Comparison of ENCODE assay signal across 25 cellular contexts in the genomic region with DNA sequence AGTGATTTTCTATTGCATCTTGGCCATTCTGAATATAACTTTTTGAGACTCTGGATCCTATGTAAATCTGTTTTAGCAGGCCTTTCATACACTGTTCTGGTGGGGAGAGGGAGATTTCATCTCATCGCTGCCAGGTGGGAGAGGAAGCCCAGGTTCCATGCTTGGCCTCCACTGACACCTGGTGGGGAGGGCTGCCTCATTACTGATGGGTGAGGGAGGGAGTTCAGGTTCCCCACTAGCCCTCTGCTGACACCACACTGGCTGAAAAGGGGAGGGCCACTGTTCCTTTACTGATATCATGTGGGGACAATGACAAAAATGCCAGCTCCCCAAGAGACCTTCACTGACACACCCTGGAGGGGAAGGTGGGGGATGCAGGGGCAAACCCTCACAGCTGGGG. TPM values are rescaled to one million over a fixed set of nuclear protein-coding genes. Genes with fewer than 3 reads are reported as not detected.
DNase-seq lines count a peak whose midpoint lies in the region; ATAC-seq, FAIRE-seq and TF ChIP-seq lines count a peak whose summit lies in the region.
"Had no signal": no experiment of that assay in that cellular context is flagged by ENCODE, and none has a peak within 500 bp of the region (broad histone marks: within the 10 kb centered on the region; RNA-seq: fewer than 3 reads in every experiment).

No MANE protein-coding gene starts in this region.

- H3K27me3 Mint-ChIP-seq in H9 (ENCODE audit: low read depth) = no peaks in the 10 kb centered on the region

- peak overlapping the region in 1 of 3 experiments; percentile 71; a peak in 2 of 7 replicates for H3K27ac Mint-ChIP-seq in H9

- H3K14ac ChIP-seq in H9 (ENCODE audit: insufficient read depth, low read length) = peak overlapping the region; percentile 16; the same call in 1 of the 2 replicates

- no peak overlapping the region for H2AFZ ChIP-seq in H9 (ENCODE audit: low read length)
- no peak overlapping the region for H2AFZ ChIP-seq in HepG2 (ENCODE audit: low read length)

- peaks cover 52 to 62% of the 10 kb centered on the region in 2 experiments for H3K4me1 Mint-ChIP-seq in H9
- H3K4me1 Mint-ChIP-seq: CD4-positive, CD25-positive, alpha-beta regulatory T cell had no signal

- intact Hi-C loops in HepG2 (cut with micrococcal nuclease; ENCODE audit: unreplicated experiment) = no loop called here

- no peak for TF ChIP-seq POLR2A in HepG2 (IDR thresholded peaks at IDR 0.05; ENCODE audit: insufficient read depth in 1 of 2, low read depth in 2 of 2, low read length in 2 of 2)

- peaks cover 18% of the 10 kb centered on the region; the same call in 1 of the 2 replicates for H3K4me1 ChIP-seq in H9 (ENCODE audit: insufficient read depth, low read length)
- H3K4me1 ChIP-seq in HepG2 (ENCODE audit: insufficient read depth, low read length) = peaks cover 5% of the 10 kb centered on the region; the same call in 1 of the 2 replicates
- H3K4me1 ChIP-seq: BE2C had no signal

- H4K20me1 ChIP-seq in H9 (ENCODE audit: control insufficient read depth, insufficient read depth, insufficient read length) (no peaks in the 10 kb centered on the region), HepG2 (ENCODE audit: insufficient read depth, low read length) (no peaks in the 10 kb centered on the region)

- H2BK15ac ChIP-seq in H9 (ENCODE audit: low read depth, low read length) = no peak overlapping the region

- no CpG with 5 or more reads among the region's 1 CpG for WGBS in H9 (ENCODE audit: extremely low coverage, insufficient read length, low lambda C conversion rate)
- WGBS in HepG2 (ENCODE audit: low lambda C conversion rate) = 86% methylated on average over 1 of the region's 1 CpG

- peaks cover 0 to 7% (median 2%) of the 10 kb centered on the region in 3 experiments; a peak in 4 of 7 replicates for H3K36me3 Mint-ChIP-seq in H9 (ENCODE audit: insufficient read depth in 1 of 3, low read depth in 3 of 3)
- H3K36me3 Mint-ChIP-seq: CD4-positive, CD25-positive, alpha-beta regulatory T cell had no signal

- no peaks in the 10 kb centered on the region for H3K23me2 ChIP-seq in H9 (ENCODE audit: insufficient read length, low read depth, low read length, poor library complexity, severe bottlenecking)

- BruUV-seq in HepG2 (replicated peaks; lab: Mats Ljungman, UMichigan) = no TSS peak

- H2BK12ac ChIP-seq in H9 (ENCODE audit: insufficient read length, low read depth, low read length) = no peak overlapping the region

- no peak overlapping the region for H3K27ac ChIP-seq in H9 (ENCODE audit: insufficient read length, low read depth, low read length)
- no peak overlapping the region for H3K27ac ChIP-seq in WERI-Rb-1
- no peak overlapping the region for H3K27ac ChIP-seq in HepG2 (ENCODE audit: extremely low read length, insufficient read depth, low read length)

- H2BK120ac ChIP-seq in H9 (ENCODE audit: low read depth, low read length, poor library complexity, severe bottlenecking) = no peak overlapping the region

- no peak overlapping the region for H3K9ac ChIP-seq in H9 (ENCODE audit: extremely low read depth, insufficient read length, low read length)
- no peak overlapping the region for H3K9ac ChIP-seq in HepG2 (ENCODE audit: insufficient read depth, low read depth, low read length)
- H3K9ac ChIP-seq: SK-N-SH had no signal

- no peak overlapping the region for H3T11ph ChIP-seq in H9 (ENCODE audit: low read length)

- H3K4me3 ChIP-seq in WERI-Rb-1 (ENCODE audit: low read depth, low read length) (no peak overlapping the region), HepG2 (replicated peaks in 1 of 3; ENCODE audit: insufficient read depth in 1 of 3, low read depth in 2 of 3, low read length in 3 of 3) (no peak overlapping the region)

- no peak overlapping the region for H4K91ac ChIP-seq in H9 (ENCODE audit: insufficient read length, low read depth, low read length)

- no peaks in the 10 kb centered on the region; the same call in 1 of the 2 replicates for H3K27me3 ChIP-seq in H9 (ENCODE audit: insufficient read depth, low read length)
- H3K27me3 ChIP-seq in WERI-Rb-1 (ENCODE audit: insufficient read depth, low read depth, severe bottlenecking) = no peaks in the 10 kb centered on the region
- H3K27me3 ChIP-seq in HepG2 (ENCODE audit: control insufficient read depth in 1 of 2, insufficient read depth in 2 of 2, low read length in 2 of 2) = peaks cover 0 to 33% of the 10 kb centered on the region in 2 experiments; a peak in 3 of 5 replicates

- CTCF ChIA-PET in HepG2 (lab: Yijun Ruan, JAX; ENCODE audit: low intra/inter-chr PET ratio, low total read pairs) = no interaction called here

- no peak overlapping the region for H2BK5ac ChIP-seq in H9 (ENCODE audit: insufficient read length, low read length)

- no peak overlapping the region for H3K56ac ChIP-seq in H9 (ENCODE audit: insufficient read length, low read depth, low read length)

- H3K23ac ChIP-seq in H9 (ENCODE audit: insufficient read length, low read depth, low read length) = no peak overlapping the region

- no peak overlapping the region for H2BK20ac ChIP-seq in H9 (ENCODE audit: low read depth, low read length, poor library complexity, severe bottlenecking)

- H4K5ac ChIP-seq in H9 (ENCODE audit: insufficient read length, low read depth, low read length) = no peak overlapping the region

- no peak overlapping the region for H3K18ac ChIP-seq in H9 (ENCODE audit: insufficient read length, low read depth, low read length)

- H3K4me2 ChIP-seq in H9 (ENCODE audit: insufficient read depth, insufficient read length, low read length) (no peak overlapping the region), HepG2 (ENCODE audit: low read depth, low read length) (no peak overlapping the region)
- H3K4me2 ChIP-seq: SK-N-SH had no signal

- TF ChIP-seq EP300 in HepG2 (IDR thresholded peaks at IDR 0.05; ENCODE audit: low read depth in 2 of 2, low read length in 2 of 2) (no peak), HepG2 (CRISPR knock-in tag; IDR thresholded peaks at IDR 0.05; ENCODE audit: borderline replicate concordance) (no peak)

- DNase-seq in NCI-H82 (lab: John Stamatoyannopoulos, UW) (peak; percentile 14), NCI-H82 treated with DMSO at 0.1 percent for 48 hours (lab: John Stamatoyannopoulos, UW; ENCODE audit: unreplicated experiment) (no peak), H9 (no peak), WERI-Rb-1 (peak; percentile 31), HepG2 (ENCODE audit: low spot score) (no peak), NCI-H2196 treated with DMSO at 0.1 percent for 48 hours (lab: John Stamatoyannopoulos, UW; ENCODE audit: unreplicated experiment) (no peak), NCI-H748 (lab: John Stamatoyannopoulos, UW; ENCODE audit: unreplicated experiment) (no peak)
- DNase-seq: BE2C; CD4-positive, CD25-positive, alpha-beta regulatory T cell; COR-L47; DMS 273 treated with DMSO at 0.1 percent for 48 hours; GDM1; KG1; NCI-H187 treated with DMSO at 0.1 percent for 48 hours; NCI-H446; NCI-H526 treated with DMSO at 0.1 percent for 48 hours; PC-3; RPMI8226; SHP77 treated with DMSO at 0.1 percent for 48 hours; SK-N-SH had no signal

- no peak overlapping the region for H3K4ac ChIP-seq in H9 (ENCODE audit: low read depth, low read length)

- TF ChIP-seq CTCF in H9 (conservative IDR thresholded peaks at IDR 0.05) (peak; percentile 34; the same call in 1 of the 3 replicates), WERI-Rb-1 (IDR thresholded peaks at IDR 0.05; ENCODE audit: low read depth, low read length) (peak; percentile 38), HepG2 (CRISPR knock-in tag; IDR thresholded peaks at IDR 0.05) (peak; percentile 30; the same call in 1 of the 2 replicates)

- H2AK5ac ChIP-seq in H9 (ENCODE audit: insufficient read length, low read length) = no peak overlapping the region

- H3K9me3 Mint-ChIP-seq in H9 = no peaks in the 10 kb centered on the region

- POLR2A ChIA-PET in HepG2 (lab: Yijun Ruan, JAX) = no interaction called here

- no peaks in the 10 kb centered on the region for H3K79me2 ChIP-seq in H9 (ENCODE audit: insufficient read depth, low read length)
- no peaks in the 10 kb centered on the region for H3K79me2 ChIP-seq in HepG2 (ENCODE audit: insufficient read depth, low read length)

- FAIRE-seq in HepG2 (lab: Jason Lieb, UNC) = no peak
- FAIRE-seq: A204.1, GM12892, GM18507, H54 had no signal

- ATAC-seq in HepG2 (no peak), HG03442 (IDR thresholded peaks at IDR 0.05; ENCODE audit: unreplicated experiment) (no peak)
- ATAC-seq: PC-3 had no signal

- TF ChIP-seq RAD21 in HepG2 (CRISPR knock-in tag; IDR thresholded peaks at IDR 0.05) = no peak

- in situ Hi-C loops in HepG2 (cut with HindIII; ENCODE audit: extremely low pct_ligation_motif_present, low pct_unique_long_range_greater_than_20kb) = no loop called here

- H4K8ac ChIP-seq in H9 (replicated peaks; ENCODE audit: insufficient read length, low read depth, low read length) = no peak overlapping the region

- H3K36me3 ChIP-seq in WERI-Rb-1 (peaks cover 5% of the 10 kb centered on the region; the same call in 1 of the 2 replicates), HepG2 (replicated peaks in 1 of 2; ENCODE audit: control insufficient read depth in 1 of 2, insufficient read depth in 2 of 2, low read length in 2 of 2) (no peaks in the 10 kb centered on the region)
- H3K36me3 ChIP-seq: BE2C had no signal

- H3K4me3 Mint-ChIP-seq in H9 = no peak overlapping the region
- H3K4me3 Mint-ChIP-seq: CD4-positive, CD25-positive, alpha-beta regulatory T cell had no signal

- H3K9me3 ChIP-seq in H9 (ENCODE audit: control insufficient read depth, low read depth, low read length) = no peaks in the 10 kb centered on the region
- H3K9me3 ChIP-seq in WERI-Rb-1 (ENCODE audit: severe bottlenecking) = no peaks in the 10 kb centered on the region
- H3K9me3 ChIP-seq in HepG2 (ENCODE audit: low read length) = no peaks in the 10 kb centered on the region
- H3K9me3 ChIP-seq: BE2C, SK-N-SH had no signal

- H3K79me1 ChIP-seq in H9 (ENCODE audit: insufficient read depth, low read depth, low read length, poor library complexity, severe bottlenecking) = no peaks in the 10 kb centered on the region

RNA-seq across cellular contexts. Expression of gene GALNT8, which starts 2.4 kb away (rescaled TPM):
- total RNA-seq in H9 (2021) (5.4 and 5.9 TPM in 2 replicates), HepG2 (2016; rRNA removed; fragmentation: Illumina TruSeq; extraction: Trizol) (not detected in 2 replicates)
- total RNA-seq in HepG2 (2016; cell fraction: cytosol; rRNA removed; fragmentation: Illumina TruSeq; extraction: Trizol; ENCODE audit: low read depth) = 0.09 TPM in 1 of 2 replicates, not detected in the other
- total RNA-seq in HepG2 (2016; cell fraction: insoluble cytoplasmic fraction; rRNA removed; fragmentation: Illumina TruSeq; extraction: Trizol) = not detected in 2 replicates
- 0.12 TPM in 1 of 2 replicates, not detected in the other for total RNA-seq in HepG2 (2016; cell fraction: membrane; rRNA removed; fragmentation: Illumina TruSeq; extraction: Trizol)
- total RNA-seq in HepG2 (2016; cell fraction: nucleus; rRNA removed; fragmentation: Illumina TruSeq; extraction: Trizol) = not detected in 2 replicates
- 0.05 and 0.45 TPM in 2 replicates for polyA plus RNA-seq in HepG2 (2011; rRNA removed)
- polyA plus RNA-seq in HepG2 (2011; cell fraction: cytosol; rRNA removed) = 0.03 TPM in 1 of 2 replicates, not detected in the other
- polyA plus RNA-seq in HepG2 (2011; cell fraction: nucleus; rRNA removed) = 0.42 and 0.45 TPM in 2 replicates
- polyA plus RNA-seq in HepG2 (2012) = 0.07 TPM in 1 of 2 replicates, not detected in the other
- polyA plus RNA-seq in HepG2 (2016; cell fraction: cytosol; fragmentation: Illumina TruSeq; extraction: Trizol; ENCODE audit: low read depth) = not detected in 2 replicates
- polyA plus RNA-seq in HepG2 (2016; cell fraction: insoluble cytoplasmic fraction; fragmentation: Illumina TruSeq; extraction: Trizol; ENCODE audit: low read depth) = not detected in 2 replicates
- not detected in 2 replicates for polyA plus RNA-seq in HepG2 (2016; cell fraction: membrane; fragmentation: Illumina TruSeq; extraction: Trizol; ENCODE audit: low read depth)
- not detected in 2 replicates for polyA plus RNA-seq in HepG2 (2016; cell fraction: nucleus; fragmentation: Illumina TruSeq; extraction: Trizol; ENCODE audit: insufficient read depth, low read depth)
- 0.28 TPM in 1 of 2 replicates, not detected in the other for polyA minus RNA-seq in HepG2 (2011; rRNA and poly(A)+ RNA removed; ENCODE audit: low replicate concordance)
- polyA minus RNA-seq in HepG2 (2011; cell fraction: cytosol; rRNA and poly(A)+ RNA removed) = not detected in 2 replicates
- polyA minus RNA-seq in HepG2 (2011; cell fraction: nucleus; rRNA and poly(A)+ RNA removed) = 0.25 and 1.0 TPM in 2 replicates
- total RNA-seq: PC-3 had no signal
- polyA plus RNA-seq: SK-N-SH had no signal

Comparison
In these comparisons a context has a peak if more than half of its experiments do, and no peak if none do; other contexts are left out.
1. DNase-seq: peak in NCI-H82 (single experiment) and WERI-Rb-1 (single experiment); none in NCI-H82 treated with DMSO at 0.1 percent for 48 hours (single experiment), H9 (single experiment), HepG2 (single experiment), NCI-H2196 treated with DMSO at 0.1 percent for 48 hours (single experiment) and NCI-H748 (single experiment).
2. Peak in every context shown above with its lines, with median percentiles within 50 percentile points of each other: CTCF ChIP-seq.